ENCODE assay signal across 13 cellular contexts in genomic region chr11:73240190-73240781, GRCh38. TPM values are rescaled to one million over a fixed set of nuclear protein-coding genes. Genes with fewer than 3 reads are reported as not detected.
A peak's percentile ranks its signal among the peaks of the same experiment; 100 is the strongest.
DNase-seq lines count a peak whose midpoint lies in the region; FAIRE-seq and TF ChIP-seq lines count a peak whose summit lies in the region.
"Had no signal": no experiment of that assay in that cellular context is flagged by ENCODE, and none has a peak within 500 bp of the region (broad histone marks: within the 10 kb centered on the region; RNA-seq: fewer than 3 reads in every experiment).

No MANE protein-coding gene starts in this region.

- DNase-seq in HFFc6: peak; percentile 49
- peak; percentile 85 to 90 for DNase-seq in cardiac fibroblast (ENCODE audit: low read depth in 2 of 2)
- DNase-seq in iPS-NIHi11 (ENCODE audit: low spot score): peak; percentile 56
- peak; percentile 66 for DNase-seq in spleen
- DNase-seq in GM19238 (ENCODE audit: insufficient read length, low spot score): no peak
- DNase-seq in frontal cortex (ENCODE audit: low spot score in 2 of 2): no peak
- DNase-seq in NCI-H1694 treated with DMSO at 0.1 percent for 48 hours (lab: John Stamatoyannopoulos, UW): no peak
- DNase-seq in CD4-positive, alpha-beta memory T cell: no peak
- DNase-seq: NCI-H1417, T-helper 9 cell had no signal

- TF ChIP-seq CTCF in HFFc6 (IDR thresholded peaks at IDR 0.05) (peak; percentile 22; the same call in 1 of the 2 replicates), cardiac fibroblast (IDR thresholded peaks at IDR 0.05; ENCODE audit: low read depth, low read length) (no peak), spleen (IDR thresholded peaks at IDR 0.05 in 8 of 11, conservative IDR thresholded peaks at IDR 0.05 in 3 of 11) (no peak)

- peaks cover 10 to 98% (median 53%) of the 10 kb centered on the region in 6 donors for H3K4me1 ChIP-seq in spleen
- no peaks in the 10 kb centered on the region for H3K4me1 ChIP-seq in CD4-positive, alpha-beta memory T cell (ENCODE audit: insufficient read depth, low read length)

- H3K27ac Mint-ChIP-seq in HFFc6: peak overlapping the region; percentile 34; the same call in 1 of the 2 replicates
- H3K27ac Mint-ChIP-seq in CD4-positive, alpha-beta memory T cell: no peak overlapping the region
- H3K27ac Mint-ChIP-seq: stimulated activated memory B cell treated with anti-CD40 and anti-IgM and Interleukin-4, amounts not matched to agents 10 μg/mL and 1 μg/mL and 100 μg/mL, for 72 hours had no signal

- H3K4me1 Mint-ChIP-seq in HFFc6 (ENCODE audit: low read depth): peaks cover 43% of the 10 kb centered on the region
- H3K4me1 Mint-ChIP-seq in CD4-positive, alpha-beta memory T cell: peaks cover 0 to 1% (median 0%) of the 10 kb centered on the region in 4 donors

- H3K9me3 Mint-ChIP-seq in HFFc6: no peaks in the 10 kb centered on the region
- H3K9me3 Mint-ChIP-seq in CD4-positive, alpha-beta memory T cell: no peaks in the 10 kb centered on the region
- H3K9me3 Mint-ChIP-seq: stimulated activated memory B cell treated with anti-CD40 and anti-IgM and Interleukin-4, amounts not matched to agents 10 μg/mL and 1 μg/mL and 100 μg/mL, for 72 hours had no signal

- peak overlapping the region in 4 of 8 donors; percentile 35 to 70 (median 43) for H3K27ac ChIP-seq in spleen
- no peak overlapping the region for H3K27ac ChIP-seq in CD4-positive, alpha-beta memory T cell (ENCODE audit: low read depth, low read length)

- no peak overlapping the region for H3K4me3 Mint-ChIP-seq in HFFc6
- H3K4me3 Mint-ChIP-seq in CD4-positive, alpha-beta memory T cell: no peak overlapping the region
- H3K4me3 Mint-ChIP-seq: stimulated activated memory B cell treated with anti-CD40 and anti-IgM and Interleukin-4, amounts not matched to agents 10 μg/mL and 1 μg/mL and 100 μg/mL, for 72 hours had no signal

- H3K27me3 ChIP-seq in spleen (replicated peaks in 1 of 7): no peaks in the 10 kb centered on the region
- H3K27me3 ChIP-seq in CD4-positive, alpha-beta memory T cell (ENCODE audit: insufficient read depth, low read length): no peaks in the 10 kb centered on the region

- intact Hi-C loops in spleen (cut with DNase I; ENCODE audit: low total_unique reads): loop anchor here (5.0 kb wide), 1 partner anchor 53 kb away; no protein-coding TSS in a partner anchor
- intact Hi-C loops in CD4-positive, alpha-beta memory T cell (cut with micrococcal nuclease): no loop called here

- H3K27me3 Mint-ChIP-seq in HFFc6 (ENCODE audit: insufficient read depth): peaks cover 1% of the 10 kb centered on the region; the same call in 1 of the 2 replicates
- peaks cover 2 to 10% of the 10 kb centered on the region in 2 donors for H3K27me3 Mint-ChIP-seq in CD4-positive, alpha-beta memory T cell
- H3K27me3 Mint-ChIP-seq: stimulated activated memory B cell treated with anti-CD40 and anti-IgM and Interleukin-4, amounts not matched to agents 10 μg/mL and 1 μg/mL and 100 μg/mL, for 72 hours had no signal

- FAIRE-seq in frontal cortex (lab: Jason Lieb, UNC): no peak
- FAIRE-seq: endometrium had no signal

- no peaks in the 10 kb centered on the region for H3K36me3 Mint-ChIP-seq in HFFc6 (ENCODE audit: low read depth)
- no peaks in the 10 kb centered on the region for H3K36me3 Mint-ChIP-seq in CD4-positive, alpha-beta memory T cell
- H3K36me3 Mint-ChIP-seq: stimulated activated memory B cell treated with anti-CD40 and anti-IgM and Interleukin-4, amounts not matched to agents 10 μg/mL and 1 μg/mL and 100 μg/mL, for 72 hours had no signal

- POLR2A ChIA-PET in CD4-positive, alpha-beta memory T cell (lab: Charles Lee; ENCODE audit: partially characterized antibody): no interaction called here

- CTCF ChIA-PET in CD4-positive, alpha-beta memory T cell (lab: Charles Lee; ENCODE audit: partially characterized antibody): no interaction called here

- 47 to 70% (median 60%) methylated on average over 4 of the region's 4 CpGs for WGBS in spleen, 5 donors

- H3K4me3 ChIP-seq in cardiac fibroblast (replicated peaks in 1 of 2; ENCODE audit: low read depth in 2 of 2, low read length in 2 of 2) (no peak overlapping the region), spleen (no peak overlapping the region)
- H3K4me3 ChIP-seq in CD4-positive, alpha-beta memory T cell (ENCODE audit: low read length in 2 of 2): no peak overlapping the region

- no peaks in the 10 kb centered on the region for H3K9me3 ChIP-seq in spleen
- no peaks in the 10 kb centered on the region for H3K9me3 ChIP-seq in CD4-positive, alpha-beta memory T cell (ENCODE audit: control insufficient read depth in 1 of 2, low read length in 2 of 2)

- H3K36me3 ChIP-seq in spleen: peaks cover 0 to 6% (median 0%) of the 10 kb centered on the region in 6 donors
- H3K36me3 ChIP-seq in CD4-positive, alpha-beta memory T cell (ENCODE audit: insufficient read depth, low read length): no peaks in the 10 kb centered on the region

- TF ChIP-seq POLR2A in spleen (IDR thresholded peaks at IDR 0.05): no peak

RNA-seq across cellular contexts. Expression of gene P2RY2, which starts 22.2 kb away (rescaled TPM):
- total RNA-seq in HFFc6 (2021; fragmentation: NEBNext Ultra II Directional; extraction: Animal tissue kit (Norgen Biotek cat#: 25700)): under 1 TPM in 5 of 6 experiments, not detected in 1; 0.08 to 0.20 (median 0.16) TPM
- 10 to 100 TPM in 5 of 7 donors, 1 to 10 TPM in 2; 8.3 to 17.5 (median 12.0) TPM for total RNA-seq in spleen
- polyA plus RNA-seq in spleen: 1 to 10 TPM in 2 of 3 donors, under 1 TPM in 1; 0.99 to 3.3 (median 1.2) TPM
- not detected for total RNA-seq in frontal cortex
- not detected for total RNA-seq in CD4-positive, alpha-beta memory T cell
- not detected for polyA plus RNA-seq in CD4-positive, alpha-beta memory T cell
- total RNA-seq: activated CD8-positive, alpha-beta memory T cell treated with anti-CD3 and anti-CD28 coated beads for 36 hours had no signal

RNA-seq across cellular contexts. Expression of gene P2RY6, which starts 31.9 kb away (rescaled TPM):
- 1 to 10 TPM in 4 of 6 experiments, under 1 TPM in 2; 0.54 to 2.4 (median 1.9) TPM for total RNA-seq in HFFc6 (2021; fragmentation: NEBNext Ultra II Directional; extraction: Animal tissue kit (Norgen Biotek cat#: 25700))
- total RNA-seq in spleen (100 to 1,000 TPM in 1 of 7 donors, 10 to 100 TPM in 6; 41.1 to 109 (median 63.9) TPM), frontal cortex (under 0.01 TPM)
- polyA plus RNA-seq in spleen: 10 to 100 TPM in 2 of 3 donors, 1 to 10 TPM in 1; 8.2 to 25.2 (median 10.6) TPM
- under 1 TPM; 0.61 to 0.87 TPM for total RNA-seq in CD4-positive, alpha-beta memory T cell
- polyA plus RNA-seq in CD4-positive, alpha-beta memory T cell: not detected
- total RNA-seq: activated CD8-positive, alpha-beta memory T cell treated with anti-CD3 and anti-CD28 coated beads for 36 hours had no signal

Comparison
In these comparisons a context has a peak if more than half of its experiments do, and no peak if none do; other contexts are left out.
1. DNase-seq: peak in HFFc6 (single experiment), cardiac fibroblast (2 of 2), iPS-NIHi11 (single experiment) and spleen (single experiment); none in GM19238 (single experiment), frontal cortex (0 of 2), NCI-H1694 treated with DMSO at 0.1 percent for 48 hours (single experiment) and CD4-positive, alpha-beta memory T cell (0 of 5).
2. RNA of gene P2RY6, which starts 31.9 kb away (total RNA-seq): 41.1 to 109 TPM in spleen; 0.54 to 2.4 TPM in HFFc6, 0.61 to 0.87 TPM in CD4-positive, alpha-beta memory T cell and under 0.01 TPM in frontal cortex (single experiment); every median in the first group is over 10 times any median in the second.